8 cellular contexts compared by ENCODE assay signal in genomic region chr3:143000525-143000924, GRCh38. TPM values are rescaled to one million over a fixed set of nuclear protein-coding genes. Genes with fewer than 3 reads are reported as not detected.
DNase-seq lines count a peak whose midpoint lies in the region; ATAC-seq and TF ChIP-seq lines count a peak whose summit lies in the region.

No MANE protein-coding gene starts in this region.

- H3K4me3 ChIP-seq in skeletal muscle cell (ENCODE audit: low read depth, low read length) = peak overlapping the region; percentile 96

- ATAC-seq in left ventricle myocardium superior = peak; percentile 5
- no peak for ATAC-seq in GM18868 (IDR thresholded peaks at IDR 0.05; ENCODE audit: unreplicated experiment)
- no peak for ATAC-seq in HG03095 (IDR thresholded peaks at IDR 0.05; ENCODE audit: unreplicated experiment)

- intact Hi-C loops in left ventricle myocardium superior (cut with micrococcal nuclease) = no loop called here

- POLR2A ChIA-PET in activated CD4-positive, alpha-beta memory T cell treated with anti-CD3 and anti-CD28 coated beads, Interleukin-2, amount 10 ng/mL, durations not matched to agents 7 days and 5 days (lab: Charles Lee) = interaction anchor here (0.7 to 4.5 kb wide), 20 partner anchors 9 to 971 kb away, joined by 3 to 97 read pairs (median 6); partner anchors contain the start of genes ATR, DIPK2A and SLC9A9

- no peaks in the 10 kb centered on the region for H3K9me3 Mint-ChIP-seq in activated T-cell treated with anti-CD3 and anti-CD28 coated beads, Interleukin-2, amount 50 U/mL, for 24 hours
- H3K9me3 Mint-ChIP-seq in activated CD4-positive, alpha-beta memory T cell treated with anti-CD3 and anti-CD28 coated beads, Interleukin-2, amount 10 ng/mL, durations not matched to agents 7 days and 5 days = no peaks in the 10 kb centered on the region

- peaks cover 6% of the 10 kb centered on the region for H3K27me3 Mint-ChIP-seq in activated T-cell treated with anti-CD3 and anti-CD28 coated beads, Interleukin-2, amount 50 U/mL, for 24 hours
- peaks cover 2% of the 10 kb centered on the region for H3K27me3 Mint-ChIP-seq in activated CD4-positive, alpha-beta memory T cell treated with anti-CD3 and anti-CD28 coated beads, Interleukin-2, amount 10 ng/mL, durations not matched to agents 7 days and 5 days

- no peak for DNase-seq in activated T-cell treated with anti-CD3 and anti-CD28 coated beads, Interleukin-2, amount 50 U/mL, for 24 hours
- no peak for DNase-seq in activated T-cell treated with anti-CD3 and anti-CD28 coated beads for 4 hours
- no peak for DNase-seq in activated CD4-positive, alpha-beta memory T cell treated with anti-CD3 and anti-CD28 coated beads, Interleukin-2, amount 10 ng/mL, durations not matched to agents 7 days and 5 days
- DNase-seq in left ventricle myocardium superior = no peak
- DNase-seq in skeletal muscle cell (ENCODE audit: low read depth) = no peak
- DNase-seq in GM20000 (ENCODE audit: low spot score) = no peak

- peaks cover 29% of the 10 kb centered on the region for H3K4me1 Mint-ChIP-seq in activated T-cell treated with anti-CD3 and anti-CD28 coated beads, Interleukin-2, amount 50 U/mL, for 24 hours (ENCODE audit: low read depth)
- H3K4me1 Mint-ChIP-seq in activated CD4-positive, alpha-beta memory T cell treated with anti-CD3 and anti-CD28 coated beads, Interleukin-2, amount 10 ng/mL, durations not matched to agents 7 days and 5 days = peaks cover 35% of the 10 kb centered on the region

- peaks cover 34% of the 10 kb centered on the region for H3K36me3 Mint-ChIP-seq in activated T-cell treated with anti-CD3 and anti-CD28 coated beads, Interleukin-2, amount 50 U/mL, for 24 hours (ENCODE audit: low read depth)
- H3K36me3 Mint-ChIP-seq in activated CD4-positive, alpha-beta memory T cell treated with anti-CD3 and anti-CD28 coated beads, Interleukin-2, amount 10 ng/mL, durations not matched to agents 7 days and 5 days (ENCODE audit: low read depth) = no peaks in the 10 kb centered on the region

- CTCF ChIA-PET in activated CD4-positive, alpha-beta memory T cell treated with anti-CD3 and anti-CD28 coated beads, Interleukin-2, amount 10 ng/mL, durations not matched to agents 7 days and 5 days (lab: Charles Lee) = interaction anchor here (1.0 to 3.8 kb wide), 4 partner anchors 13 to 172 kb away, joined by 4 to 49 read pairs (median 8); no protein-coding TSS in a partner anchor

- TF ChIP-seq CTCF in GM20000 (IDR thresholded peaks at IDR 0.05; ENCODE audit: extremely low read depth, missing control alignments) = no peak

- H3K27ac Mint-ChIP-seq in activated T-cell treated with anti-CD3 and anti-CD28 coated beads, Interleukin-2, amount 50 U/mL, for 24 hours = peak overlapping the region; percentile 100
- H3K27ac Mint-ChIP-seq in activated CD4-positive, alpha-beta memory T cell treated with anti-CD3 and anti-CD28 coated beads, Interleukin-2, amount 10 ng/mL, durations not matched to agents 7 days and 5 days = peak overlapping the region; percentile 96

- peak overlapping the region; percentile 97 for H3K4me3 Mint-ChIP-seq in activated T-cell treated with anti-CD3 and anti-CD28 coated beads, Interleukin-2, amount 50 U/mL, for 24 hours
- peak overlapping the region; percentile 96 for H3K4me3 Mint-ChIP-seq in activated CD4-positive, alpha-beta memory T cell treated with anti-CD3 and anti-CD28 coated beads, Interleukin-2, amount 10 ng/mL, durations not matched to agents 7 days and 5 days

RNA-seq across cellular contexts. Expression of gene U2SURP, which starts 0.8 kb away (rescaled TPM):
- 100 to 1,000 TPM; 106 to 120 TPM for total RNA-seq in activated CD4-positive, alpha-beta memory T cell treated with anti-CD3 and anti-CD28 coated beads, Interleukin-2, amount 10 ng/mL, durations not matched to agents 7 days and 5 days
- total RNA-seq in left ventricle myocardium superior = 40.4 TPM

RNA-seq across cellular contexts. Expression of gene PAQR9, which starts 37.1 kb away (rescaled TPM):
- not detected for total RNA-seq in activated CD4-positive, alpha-beta memory T cell treated with anti-CD3 and anti-CD28 coated beads, Interleukin-2, amount 10 ng/mL, durations not matched to agents 7 days and 5 days
- total RNA-seq in left ventricle myocardium superior = 19.1 TPM

Comparison
In these comparisons a context has a peak if more than half of its experiments do, and no peak if none do; other contexts are left out.
1. RNA of gene PAQR9, which starts 37.1 kb away (total RNA-seq): 19.1 TPM in left ventricle myocardium superior (single experiment); not detected in activated CD4-positive, alpha-beta memory T cell treated with anti-CD3 and anti-CD28 coated beads, Interleukin-2, amount 10 ng/mL, durations not matched to agents 7 days and 5 days; every median in the first group is over 10 times any median in the second.